In genomic region chr16:9090960-9091866, GRCh38 we compare ENCODE assay signal across 8 cellular contexts. TPM values are rescaled to one million over a fixed set of nuclear protein-coding genes. Genes with fewer than 3 reads are reported as not detected.
DNase-seq lines count a peak whose midpoint lies in the region; ATAC-seq, FAIRE-seq and TF ChIP-seq lines count a peak whose summit lies in the region.

Gene HAPSTR1, plus strand, starts transcription at chr16:9091644. Its CDS starts 401 bp downstream, at chr16:9092045.

- peak; percentile 99 for TF ChIP-seq POLR2A in GM15510 (IDR thresholded peaks at IDR 0.05; ENCODE audit: borderline replicate concordance, extremely low read depth, insufficient read length)

- H3K36me3 Mint-ChIP-seq in T-helper 17 cell (ENCODE audit: low read depth) = peaks cover 14% of the 10 kb centered on the region

- peak within 1 kb of the TSS; percentile 99 for H3K27ac Mint-ChIP-seq in T-helper 17 cell

- peaks cover 34% of the 10 kb centered on the region for H3K4me1 ChIP-seq in psoas muscle

- H3K4me3 Mint-ChIP-seq in T-helper 17 cell = peak within 1 kb of the TSS; percentile 99

- peaks cover 2 to 8% of the 10 kb centered on the region in 2 donors for H3K36me3 ChIP-seq in psoas muscle (ENCODE audit: insufficient read depth in 1 of 2, low read depth in 1 of 2)

- WGBS in psoas muscle, 3 donors = 1% methylated on average over 58 to 79 of the region's 79 CpGs

- intact Hi-C loops in left ventricle myocardium superior (cut with micrococcal nuclease) (no loop called here), psoas muscle (cut with DNase I) (loop anchor here in 1 of 2 donors (5.0 to 10.0 kb wide), 2 partner anchors 39 to 206 kb away; partner anchors contain the start of gene LITAFD)

- peak; percentile 91 for FAIRE-seq in urothelium cell line (lab: Jason Lieb, UNC)

- H3K9me3 ChIP-seq in T-helper 17 cell (ENCODE audit: control insufficient read depth, low read length, poor library complexity, severe bottlenecking) (no peaks in the 10 kb centered on the region), psoas muscle (no peaks in the 10 kb centered on the region)

- H3K27ac ChIP-seq in angular gyrus (ENCODE audit: low read depth, low read length) = peak within 1 kb of the TSS; percentile 84
- H3K27ac ChIP-seq in psoas muscle = peak within 1 kb of the TSS; percentile 99

- H3K4me3 ChIP-seq in psoas muscle = peak within 1 kb of the TSS; percentile 89

- ATAC-seq in HG02885 (IDR thresholded peaks at IDR 0.05; ENCODE audit: poor library complexity, unreplicated experiment) (peak; percentile 89), T-helper 17 cell (peak; percentile 91), left ventricle myocardium superior (peak; percentile 92), psoas muscle (peak; percentile 91 to 95 (median 92))

- H3K4me1 Mint-ChIP-seq in T-helper 17 cell = peaks cover 38% of the 10 kb centered on the region

- no peaks in the 10 kb centered on the region for H3K27me3 Mint-ChIP-seq in T-helper 17 cell

- peak; percentile 98 for DNase-seq in NCI-H1694 treated with DMSO at 0.1 percent for 48 hours (lab: John Stamatoyannopoulos, UW)
- peak; percentile 97 to 99 (median 98) for DNase-seq in T-helper 17 cell
- DNase-seq in left ventricle myocardium superior = peak; percentile 100
- peak; percentile 100 for DNase-seq in psoas muscle
- DNase-seq in urothelium cell line (ENCODE audit: low spot score) = peak; percentile 98

- no peak for TF ChIP-seq CTCF in psoas muscle (IDR thresholded peaks at IDR 0.05)

- H3K27me3 ChIP-seq in psoas muscle (ENCODE audit: insufficient read depth in 3 of 3, low read length in 2 of 3) = no peaks in the 10 kb centered on the region

RNA-seq across cellular contexts. Expression of gene HAPSTR1, which starts in this region (rescaled TPM):
- total RNA-seq in T-helper 17 cell (100 to 1,000 TPM; 122 to 124 TPM), left ventricle myocardium superior (53.0 TPM), psoas muscle (10 to 100 TPM; 54.5 to 80.0 (median 73.5) TPM)
- 10 to 100 TPM; 15.1 to 44.5 (median 18.2) TPM for polyA plus RNA-seq in psoas muscle

Comparison
In these comparisons a context has a peak if more than half of its experiments do, and no peak if none do; other contexts are left out.
1. Peak in every context shown above with its lines: DNase-seq, ATAC-seq, H3K4me3 ChIP-seq and H3K27ac ChIP-seq.